2 cellular contexts compared by ENCODE assay signal in genomic region chr4:147423229-147423628, GRCh38.
TF ChIP-seq lines count a peak whose summit lies in the region.

No MANE protein-coding gene starts in this region.

TF ChIP-seq in SK-N-SH treated with all-trans-retinoic acid at 6 μM for 48 hours, 23 proteins besides CTCF, POLR2A, EP300 and RAD21 (continued from another document):
- TF ChIP-seq, protein P1, sequence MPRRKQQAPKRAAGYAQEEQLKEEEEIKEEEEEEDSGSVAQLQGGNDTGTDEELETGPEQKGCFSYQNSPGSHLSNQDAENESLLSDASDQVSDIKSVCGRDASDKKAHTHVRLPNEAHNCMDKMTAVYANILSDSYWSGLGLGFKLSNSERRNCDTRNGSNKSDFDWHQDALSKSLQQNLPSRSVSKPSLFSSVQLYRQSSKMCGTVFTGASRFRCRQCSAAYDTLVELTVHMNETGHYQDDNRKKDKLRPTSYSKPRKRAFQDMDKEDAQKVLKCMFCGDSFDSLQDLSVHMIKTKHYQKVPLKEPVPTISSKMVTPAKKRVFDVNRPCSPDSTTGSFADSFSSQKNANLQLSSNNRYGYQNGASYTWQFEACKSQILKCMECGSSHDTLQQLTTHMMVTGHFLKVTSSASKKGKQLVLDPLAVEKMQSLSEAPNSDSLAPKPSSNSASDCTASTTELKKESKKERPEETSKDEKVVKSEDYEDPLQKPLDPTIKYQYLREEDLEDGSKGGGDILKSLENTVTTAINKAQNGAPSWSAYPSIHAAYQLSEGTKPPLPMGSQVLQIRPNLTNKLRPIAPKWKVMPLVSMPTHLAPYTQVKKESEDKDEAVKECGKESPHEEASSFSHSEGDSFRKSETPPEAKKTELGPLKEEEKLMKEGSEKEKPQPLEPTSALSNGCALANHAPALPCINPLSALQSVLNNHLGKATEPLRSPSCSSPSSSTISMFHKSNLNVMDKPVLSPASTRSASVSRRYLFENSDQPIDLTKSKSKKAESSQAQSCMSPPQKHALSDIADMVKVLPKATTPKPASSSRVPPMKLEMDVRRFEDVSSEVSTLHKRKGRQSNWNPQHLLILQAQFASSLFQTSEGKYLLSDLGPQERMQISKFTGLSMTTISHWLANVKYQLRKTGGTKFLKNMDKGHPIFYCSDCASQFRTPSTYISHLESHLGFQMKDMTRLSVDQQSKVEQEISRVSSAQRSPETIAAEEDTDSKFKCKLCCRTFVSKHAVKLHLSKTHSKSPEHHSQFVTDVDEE (CRISPR knock-in tag; IDR thresholded peaks at IDR 0.05), result no peak
- no peak for TF ChIP-seq ZNF565 (CRISPR knock-in tag; conservative IDR thresholded peaks at IDR 0.05; ENCODE audit: low read depth)
- no peak for TF ChIP-seq ESRRG (CRISPR knock-in tag; IDR thresholded peaks at IDR 0.05)

TF ChIP-seq in HepG2, 621 proteins besides CTCF, POLR2A, EP300 and RAD21 (continued from another document):
- TF ChIP-seq, protein P2, sequence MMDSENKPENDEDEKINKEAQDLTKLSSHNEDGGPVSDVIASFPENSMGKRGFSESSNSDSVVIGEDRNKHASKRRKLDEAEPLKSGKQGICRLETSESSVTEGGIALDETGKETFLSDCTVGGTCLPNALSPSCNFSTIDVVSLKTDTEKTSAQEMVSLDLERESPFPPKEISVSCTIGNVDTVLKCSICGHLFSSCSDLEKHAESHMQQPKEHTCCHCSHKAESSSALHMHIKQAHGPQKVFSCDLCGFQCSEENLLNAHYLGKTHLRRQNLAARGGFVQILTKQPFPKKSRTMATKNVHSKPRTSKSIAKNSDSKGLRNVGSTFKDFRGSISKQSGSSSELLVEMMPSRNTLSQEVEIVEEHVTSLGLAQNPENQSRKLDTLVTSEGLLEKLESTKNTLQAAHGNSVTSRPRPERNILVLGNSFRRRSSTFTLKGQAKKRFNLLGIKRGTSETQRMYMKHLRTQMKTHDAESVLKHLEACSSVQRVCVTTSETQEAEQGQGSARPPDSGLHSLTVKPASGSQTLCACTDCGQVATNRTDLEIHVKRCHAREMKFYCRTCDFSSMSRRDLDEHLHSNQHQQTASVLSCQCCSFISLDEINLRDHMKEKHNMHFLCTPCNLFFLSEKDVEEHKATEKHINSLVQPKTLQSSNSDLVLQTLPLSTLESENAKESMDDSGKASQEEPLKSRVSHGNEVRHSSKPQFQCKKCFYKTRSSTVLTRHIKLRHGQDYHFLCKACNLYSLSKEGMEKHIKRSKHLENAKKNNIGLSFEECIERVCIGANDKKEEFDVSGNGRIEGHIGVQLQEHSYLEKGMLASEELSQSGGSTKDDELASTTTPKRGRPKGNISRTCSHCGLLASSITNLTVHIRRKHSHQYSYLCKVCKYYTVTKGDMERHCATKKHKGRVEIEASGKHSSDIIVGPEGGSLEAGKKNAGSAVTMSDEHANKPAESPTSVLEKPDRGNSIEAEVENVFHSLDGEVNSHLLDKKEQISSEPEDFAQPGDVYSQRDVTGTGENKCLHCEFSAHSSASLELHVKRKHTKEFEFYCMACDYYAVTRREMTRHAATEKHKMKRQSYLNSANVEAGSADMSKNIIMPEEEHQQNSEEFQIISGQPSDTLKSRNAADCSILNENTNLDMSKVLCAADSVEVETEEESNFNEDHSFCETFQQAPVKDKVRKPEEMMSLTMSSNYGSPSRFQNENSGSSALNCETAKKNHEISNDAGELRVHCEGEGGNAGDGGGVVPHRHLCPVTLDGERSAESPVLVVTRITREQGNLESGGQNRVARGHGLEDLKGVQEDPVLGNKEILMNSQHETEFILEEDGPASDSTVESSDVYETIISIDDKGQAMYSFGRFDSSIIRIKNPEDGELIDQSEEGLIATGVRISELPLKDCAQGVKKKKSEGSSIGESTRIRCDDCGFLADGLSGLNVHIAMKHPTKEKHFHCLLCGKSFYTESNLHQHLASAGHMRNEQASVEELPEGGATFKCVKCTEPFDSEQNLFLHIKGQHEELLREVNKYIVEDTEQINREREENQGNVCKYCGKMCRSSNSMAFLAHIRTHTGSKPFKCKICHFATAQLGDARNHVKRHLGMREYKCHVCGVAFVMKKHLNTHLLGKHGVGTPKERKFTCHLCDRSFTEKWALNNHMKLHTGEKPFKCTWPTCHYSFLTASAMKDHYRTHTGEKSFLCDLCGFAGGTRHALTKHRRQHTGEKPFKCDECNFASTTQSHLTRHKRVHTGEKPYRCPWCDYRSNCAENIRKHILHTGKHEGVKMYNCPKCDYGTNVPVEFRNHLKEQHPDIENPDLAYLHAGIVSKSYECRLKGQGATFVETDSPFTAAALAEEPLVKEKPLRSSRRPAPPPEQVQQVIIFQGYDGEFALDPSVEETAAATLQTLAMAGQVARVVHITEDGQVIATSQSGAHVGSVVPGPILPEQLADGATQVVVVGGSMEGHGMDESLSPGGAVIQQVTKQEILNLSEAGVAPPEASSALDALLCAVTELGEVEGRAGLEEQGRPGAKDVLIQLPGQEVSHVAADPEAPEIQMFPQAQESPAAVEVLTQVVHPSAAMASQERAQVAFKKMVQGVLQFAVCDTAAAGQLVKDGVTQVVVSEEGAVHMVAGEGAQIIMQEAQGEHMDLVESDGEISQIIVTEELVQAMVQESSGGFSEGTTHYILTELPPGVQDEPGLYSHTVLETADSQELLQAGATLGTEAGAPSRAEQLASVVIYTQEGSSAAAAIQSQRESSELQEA (CRISPR knock-in tag; IDR thresholded peaks at IDR 0.05; ENCODE audit: not compliant biosample characterization), result no peak
- TF ChIP-seq DR1 (CRISPR knock-in tag; IDR thresholded peaks at IDR 0.05) (no peak), MYC (CRISPR knock-in tag; IDR thresholded peaks at IDR 0.05; ENCODE audit: borderline replicate concordance) (no peak), ZNF30 (CRISPR knock-in tag; IDR thresholded peaks at IDR 0.05) (no peak), ZNF572 (CRISPR knock-in tag; IDR thresholded peaks at IDR 0.05) (no peak), ZNF317 (CRISPR knock-in tag; IDR thresholded peaks at IDR 0.05) (no peak), NONO (IDR thresholded peaks at IDR 0.05) (no peak), NONO (CRISPR knock-in tag; conservative IDR thresholded peaks at IDR 0.05) (no peak), ZNF431 (CRISPR knock-in tag; IDR thresholded peaks at IDR 0.05; ENCODE audit: borderline replicate concordance, low read depth) (no peak)
TF ChIP-seq in HepG2: peak in this region for 0.
